ENCODE assay signal across 36 cellular contexts in genomic region chr6:53369051-53369450, GRCh38.
"Had no signal": no experiment of that assay in that cellular context is flagged by ENCODE, and none has a peak within 500 bp of the region (broad histone marks: within the 10 kb centered on the region; RNA-seq: fewer than 3 reads in every experiment).

No MANE protein-coding gene starts in this region.

- ATAC-seq: activated CD4-positive, alpha-beta T cell treated with anti-CD3 and anti-CD28 coated beads for 36 hours; activated CD4-positive, CD25-positive, alpha-beta regulatory T cell treated with anti-CD3 and anti-CD28 coated beads, Interleukin-2, amount 50 U/mL, for 24 hours; activated CD8-positive, alpha-beta memory T cell treated with anti-CD3 and anti-CD28 coated beads, Interleukin-2, amount 10 ng/mL, durations not matched to agents 7 days and 5 days; activated naive CD8-positive, alpha-beta T cell treated with anti-CD3 and anti-CD28 coated beads, Interleukin-2, amount 50 U/mL, for 24 hours; T-cell; WTC11 had no signal

- H3K4me1 Mint-ChIP-seq: activated CD4-positive, alpha-beta memory T cell treated with anti-CD3 and anti-CD28 coated beads, Interleukin-2, amount 10 ng/mL, durations not matched to agents 7 days and 5 days; activated CD4-positive, alpha-beta T cell treated with anti-CD3 and anti-CD28 coated beads, Interleukin-2, amount 10 ng/mL, durations not matched to agents 7 days and 5 days; activated CD8-positive, alpha-beta memory T cell treated with anti-CD3 and anti-CD28 coated beads, Interleukin-2, amount 10 ng/mL, durations not matched to agents 7 days and 5 days; activated naive CD4-positive, alpha-beta T cell treated with anti-CD3 and anti-CD28 coated beads, Interleukin-2, amount 10 ng/mL, durations not matched to agents 7 days and 5 days; activated naive CD8-positive, alpha-beta T cell treated with anti-CD3 and anti-CD28 coated beads, Interleukin-2, amount 10 ng/mL, durations not matched to agents 7 days and 5 days; activated naive CD8-positive, alpha-beta T cell treated with anti-CD3 and anti-CD28 coated beads, Interleukin-2, amount 50 U/mL, for 24 hours; WTC11 had no signal

- H3K4me3 Mint-ChIP-seq: activated CD4-positive, alpha-beta memory T cell treated with anti-CD3 and anti-CD28 coated beads, Interleukin-2, amount 10 ng/mL, durations not matched to agents 7 days and 5 days; activated CD4-positive, alpha-beta T cell treated with anti-CD3 and anti-CD28 coated beads for 36 hours; activated CD4-positive, alpha-beta T cell treated with anti-CD3 and anti-CD28 coated beads, Interleukin-2, amount 10 ng/mL, durations not matched to agents 7 days and 5 days; activated CD8-positive, alpha-beta memory T cell treated with anti-CD3 and anti-CD28 coated beads, Interleukin-2, amount 10 ng/mL, durations not matched to agents 7 days and 5 days; activated naive CD4-positive, alpha-beta T cell treated with anti-CD3 and anti-CD28 coated beads, Interleukin-2, amount 10 ng/mL, durations not matched to agents 7 days and 5 days; activated naive CD4-positive, alpha-beta T cell treated with anti-CD3 and anti-CD28 coated beads, Interleukin-2, amount 50 U/mL, for 24 hours; activated naive CD8-positive, alpha-beta T cell; activated naive CD8-positive, alpha-beta T cell treated with anti-CD3 and anti-CD28 coated beads, Interleukin-2, amount 10 ng/mL, durations not matched to agents 7 days and 5 days; activated naive CD8-positive, alpha-beta T cell treated with anti-CD3 and anti-CD28 coated beads, Interleukin-2, amount 50 U/mL, for 24 hours; activated T-cell treated with anti-CD3 and anti-CD28 coated beads, Interleukin-2, amount 50 U/mL, for 24 hours; brain; central memory CD8-positive, alpha-beta T cell; T-cell; T-helper 2 cell treated with Interferon-gamma antibody and Interleukin-4, amounts not matched to agents 5 μg/mL and 100 μg/mL, for 36 hours; WTC11 had no signal

- H3K27ac Mint-ChIP-seq: activated CD4-positive, alpha-beta memory T cell treated with anti-CD3 and anti-CD28 coated beads, Interleukin-2, amount 10 ng/mL, durations not matched to agents 7 days and 5 days; activated CD4-positive, alpha-beta T cell treated with anti-CD3 and anti-CD28 coated beads for 36 hours; activated CD4-positive, alpha-beta T cell treated with anti-CD3 and anti-CD28 coated beads, Interleukin-2, amount 10 ng/mL, durations not matched to agents 7 days and 5 days; activated CD8-positive, alpha-beta memory T cell treated with anti-CD3 and anti-CD28 coated beads, Interleukin-2, amount 10 ng/mL, durations not matched to agents 7 days and 5 days; activated naive CD4-positive, alpha-beta T cell treated with anti-CD3 and anti-CD28 coated beads, Interleukin-2, amount 10 ng/mL, durations not matched to agents 7 days and 5 days; activated naive CD4-positive, alpha-beta T cell treated with anti-CD3 and anti-CD28 coated beads, Interleukin-2, amount 50 U/mL, for 24 hours; activated naive CD8-positive, alpha-beta T cell; activated naive CD8-positive, alpha-beta T cell treated with anti-CD3 and anti-CD28 coated beads, Interleukin-2, amount 10 ng/mL, durations not matched to agents 7 days and 5 days; activated naive CD8-positive, alpha-beta T cell treated with anti-CD3 and anti-CD28 coated beads, Interleukin-2, amount 50 U/mL, for 24 hours; activated T-cell treated with anti-CD3 and anti-CD28 coated beads, Interleukin-2, amount 50 U/mL, for 24 hours; activated T-helper 2 cell treated with anti-CD3 and anti-CD28 coated beads, Interferon-gamma antibody, Interleukin-2, Interleukin-4, amounts not matched to agents 10 μg/mL and 5 μg/mL and 100 μg/mL, durations not matched to agents 14 hours and 24 hours and 36 hours; brain; T-cell; T-helper 2 cell treated with Interferon-gamma antibody and Interleukin-4, amounts not matched to agents 5 μg/mL and 100 μg/mL, for 36 hours; WTC11 had no signal

- H3K36me3 ChIP-seq: ascending aorta, cardiac muscle cell, WERI-Rb-1 had no signal

- H3K9me3 Mint-ChIP-seq: activated naive CD4-positive, alpha-beta T cell treated with anti-CD3 and anti-CD28 coated beads, Interleukin-2, amount 50 U/mL, for 24 hours; activated T-cell treated with anti-CD3 and anti-CD28 coated beads, Interleukin-2, amount 50 U/mL, for 24 hours; central memory CD8-positive, alpha-beta T cell had no signal

- H3K27me3 ChIP-seq: ascending aorta, cardiac muscle cell had no signal

- H3K4me3 ChIP-seq: ascending aorta, cardiac muscle cell had no signal

- H3K9me3 ChIP-seq: ascending aorta had no signal

- H3K4me1 ChIP-seq: ascending aorta had no signal

- H3K27ac ChIP-seq: ascending aorta, cardiac muscle cell, WERI-Rb-1 had no signal

- DNase-seq: activated CD4-positive, alpha-beta memory T cell treated with anti-CD3 and anti-CD28 coated beads, Interleukin-2, amount 10 ng/mL, durations not matched to agents 7 days and 5 days; activated CD4-positive, alpha-beta T cell treated with anti-CD3 and anti-CD28 coated beads for 1 hour; activated CD4-positive, alpha-beta T cell treated with anti-CD3 and anti-CD28 coated beads for 36 hours; activated CD4-positive, alpha-beta T cell treated with anti-CD3 and anti-CD28 coated beads for 48 hours; activated CD4-positive, alpha-beta T cell treated with anti-CD3 and anti-CD28 coated beads, Interleukin-2, amount 10 ng/mL, durations not matched to agents 7 days and 5 days; activated CD4-positive, alpha-beta T cell treated with anti-CD3 and anti-CD28 coated beads, Interleukin-2, amount 50 U/mL, for 48 hours; activated CD4-positive, CD25-positive, alpha-beta regulatory T cell; activated CD8-positive, alpha-beta memory T cell treated with anti-CD3 and anti-CD28 coated beads for 24 hours; activated CD8-positive, alpha-beta memory T cell treated with anti-CD3 and anti-CD28 coated beads, Interleukin-2, amount 10 ng/mL, durations not matched to agents 7 days and 5 days; activated CD8-positive, alpha-beta memory T cell treated with anti-CD3 and anti-CD28 coated beads, Interleukin-2, amount 50 U/mL, for 48 hours; activated effector memory CD4-positive, alpha-beta T cell treated with Interleukin-2 at 50 U/mL for 16 hours; activated gamma-delta T cell; activated naive CD4-positive, alpha-beta T cell treated with anti-CD3 and anti-CD28 coated beads, Interleukin-2, amount 10 ng/mL, durations not matched to agents 7 days and 5 days; activated naive CD4-positive, alpha-beta T cell treated with Interleukin-2 at 50 U/mL for 16 hours; activated naive CD8-positive, alpha-beta T cell treated with anti-CD3 and anti-CD28 coated beads, Interleukin-2, amount 10 ng/mL, durations not matched to agents 7 days and 5 days; activated naive CD8-positive, alpha-beta T cell treated with anti-CD3 and anti-CD28 coated beads, Interleukin-2, amount 50 U/mL, for 24 hours; activated T-cell treated with anti-CD3 and anti-CD28 coated beads, Interleukin-2, amount 50 U/mL, for 24 hours; activated T-cell treated with anti-CD3 and anti-CD28 coated beads, Interleukin-2, amount 50 U/mL, for 48 hours; amygdala; anterior cingulate cortex; caudate nucleus; cerebellar nuclear complex; T-cell; T-helper 2 cell; T-helper 9 cell; WERI-Rb-1 had no signal

- H3K27me3 Mint-ChIP-seq: activated CD4-positive, alpha-beta T cell treated with anti-CD3 and anti-CD28 coated beads for 36 hours; activated CD8-positive, alpha-beta memory T cell treated with anti-CD3 and anti-CD28 coated beads, Interleukin-2, amount 10 ng/mL, durations not matched to agents 7 days and 5 days; activated naive CD4-positive, alpha-beta T cell treated with anti-CD3 and anti-CD28 coated beads, Interleukin-2, amount 50 U/mL, for 24 hours; activated naive CD8-positive, alpha-beta T cell; activated naive CD8-positive, alpha-beta T cell treated with anti-CD3 and anti-CD28 coated beads, Interleukin-2, amount 50 U/mL, for 24 hours; activated T-cell treated with anti-CD3 and anti-CD28 coated beads, Interleukin-2, amount 50 U/mL, for 24 hours; central memory CD8-positive, alpha-beta T cell; T-cell had no signal

- H3K36me3 Mint-ChIP-seq: brain, T-cell had no signal
